8 cellular contexts compared by ENCODE assay signal in the genomic region with DNA sequence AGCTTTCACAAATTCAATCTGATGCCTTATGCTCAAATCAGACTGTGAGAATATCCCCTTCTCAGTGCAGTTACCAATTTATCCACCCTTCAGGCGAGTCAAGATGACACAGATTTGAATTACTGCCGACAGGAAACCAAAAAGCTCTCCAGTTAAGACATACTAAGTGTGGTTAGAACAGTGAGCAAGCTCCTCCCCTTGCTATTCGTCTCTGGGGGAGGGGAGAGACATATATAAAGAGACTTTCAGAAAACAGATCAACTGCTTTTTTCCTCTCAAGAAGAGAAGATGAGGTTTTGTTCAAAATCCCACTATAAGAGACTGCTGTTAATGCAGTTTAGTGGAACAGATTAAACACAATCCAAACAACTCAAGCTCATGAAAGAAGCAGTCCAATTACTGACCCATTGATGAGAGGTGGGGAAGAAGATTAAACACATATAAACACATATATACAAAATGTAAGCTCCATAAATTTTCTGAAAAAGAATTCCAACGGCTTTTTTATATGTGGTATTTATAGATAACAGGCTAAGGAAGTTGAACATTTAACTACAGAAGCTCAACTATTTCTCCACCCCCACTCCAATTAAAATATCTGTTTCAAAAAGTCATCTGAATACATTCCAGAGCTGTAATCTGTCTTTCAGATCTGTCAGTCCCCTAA.
DNase-seq lines count a peak whose midpoint lies in the region; ATAC-seq and TF ChIP-seq lines count a peak whose summit lies in the region.

No MANE protein-coding gene starts in this region.

- TF ChIP-seq CTCF in PC-9 (conservative IDR thresholded peaks at IDR 0.05), result no peak

- H3K4me2 ChIP-seq in PC-9, result peak overlapping the region; percentile 13; the same call in 1 of the 2 replicates

- peaks cover 24% of the 10 kb centered on the region; the same call in 1 of the 2 replicates for H3F3A ChIP-seq in PC-9 (ENCODE audit: insufficient read depth, low read depth)

- H3K9me2 ChIP-seq in PC-9 (ENCODE audit: insufficient read depth), result no peaks in the 10 kb centered on the region

- H3K4me3 ChIP-seq in PC-9, result no peak overlapping the region

- no peaks in the 10 kb centered on the region for H3K9me3 Mint-ChIP-seq in activated naive CD4-positive, alpha-beta T cell treated with anti-CD3 and anti-CD28 coated beads, Interleukin-2, amount 50 U/mL, for 24 hours

- POLR2A ChIA-PET in PC-9 (lab: Charles Lee; ENCODE audit: unreplicated experiment), result interaction anchor here (0.5 to 0.6 kb wide), 3 partner anchors 9 to 181 kb away, joined by 3 to 9 read pairs (median 5); no protein-coding TSS in a partner anchor

- H2AFZ ChIP-seq in PC-9, result no peak overlapping the region

- H3K4me1 ChIP-seq in PC-9 (replicated peaks; ENCODE audit: insufficient read depth), result peaks cover 21% of the 10 kb centered on the region

- no peaks in the 10 kb centered on the region for H3K9me3 ChIP-seq in PC-9 (ENCODE audit: insufficient read depth, low read depth)

- no peaks in the 10 kb centered on the region for H3K36me3 ChIP-seq in PC-9 (ENCODE audit: low read depth)

- DNase-seq in GM03348 (ENCODE audit: low spot score), result peak; percentile 62
- no peak for DNase-seq in PC-9
- no peak for DNase-seq in left ventricle myocardium superior
- DNase-seq in stimulated activated CD4-positive, alpha-beta T cell treated with anti-CD3 and anti-CD28 coated beads, Interleukin-2, amount 100 ng/mL, for 4 hours (ENCODE audit: low read depth), result peak; percentile 50
- no peak for DNase-seq in NCI-H526 (lab: John Stamatoyannopoulos, UW)
- no peak for DNase-seq in hippocampal formation (lab: John Stamatoyannopoulos, UW)

- no peaks in the 10 kb centered on the region for H4K20me1 ChIP-seq in PC-9 (ENCODE audit: insufficient read depth)

- peaks cover 46% of the 10 kb centered on the region for H3K79me2 ChIP-seq in PC-9 (ENCODE audit: low read depth)

- peak overlapping the region; percentile 94 for H3K27ac Mint-ChIP-seq in activated naive CD4-positive, alpha-beta T cell treated with anti-CD3 and anti-CD28 coated beads, Interleukin-2, amount 50 U/mL, for 24 hours

- CTCF ChIA-PET in PC-9 (lab: Charles Lee), result interaction anchor here (0.6 kb wide), 2 partner anchors 9 to 101 kb away, joined by 3 to 5 read pairs; no protein-coding TSS in a partner anchor

- H3K27me3 ChIP-seq in PC-9 (ENCODE audit: insufficient read depth, low read depth), result no peaks in the 10 kb centered on the region

- intact Hi-C loops in PC-9 (cut with micrococcal nuclease; ENCODE audit: unreplicated experiment) (no loop called here), left ventricle myocardium superior (cut with micrococcal nuclease) (no loop called here)

- no peaks in the 10 kb centered on the region for H3K27me3 Mint-ChIP-seq in activated naive CD4-positive, alpha-beta T cell treated with anti-CD3 and anti-CD28 coated beads, Interleukin-2, amount 50 U/mL, for 24 hours

- H3K4me1 Mint-ChIP-seq in activated naive CD4-positive, alpha-beta T cell treated with anti-CD3 and anti-CD28 coated beads, Interleukin-2, amount 50 U/mL, for 24 hours, result peaks cover 65% of the 10 kb centered on the region

- H3K4me3 Mint-ChIP-seq in activated naive CD4-positive, alpha-beta T cell treated with anti-CD3 and anti-CD28 coated beads, Interleukin-2, amount 50 U/mL, for 24 hours, result peak overlapping the region; percentile 85

- BruUV-seq in PC-9 (replicated peaks; lab: Mats Ljungman, UMichigan), result no TSS peak

- ATAC-seq in HG02571 (IDR thresholded peaks at IDR 0.05; ENCODE audit: unreplicated experiment), result peak; percentile 58
- ATAC-seq in left ventricle myocardium superior, result peak; percentile 76

- H3K36me3 Mint-ChIP-seq in activated naive CD4-positive, alpha-beta T cell treated with anti-CD3 and anti-CD28 coated beads, Interleukin-2, amount 50 U/mL, for 24 hours, result peaks cover 4% of the 10 kb centered on the region

- H3K27ac ChIP-seq in PC-9, result peak overlapping the region; percentile 44

Comparison
In these comparisons a context has a peak if more than half of its experiments do, and no peak if none do; other contexts are left out.
1. DNase-seq: peak in GM03348 (single experiment) and stimulated activated CD4-positive, alpha-beta T cell treated with anti-CD3 and anti-CD28 coated beads, Interleukin-2, amount 100 ng/mL, for 4 hours (single experiment); none in PC-9 (0 of 2), left ventricle myocardium superior (single experiment), NCI-H526 (0 of 2) and hippocampal formation (0 of 2).